34 cellular contexts compared by ENCODE assay signal in genomic region chr2:96236882-96237281, GRCh38.
"Had no signal": no experiment of that assay in that cellular context is flagged by ENCODE, and none has a peak within 500 bp of the region (broad histone marks: within the 10 kb centered on the region; RNA-seq: fewer than 3 reads in every experiment).

No MANE protein-coding gene starts in this region.

- H3K27me3 ChIP-seq: brain microvascular endothelial cell, MG63 had no signal

- H3K4me3 Mint-ChIP-seq: activated CD4-positive, alpha-beta T cell treated with anti-CD3 and anti-CD28 coated beads, Interleukin-2, amount 10 ng/mL, durations not matched to agents 24 days and 14 days; activated CD8-positive, alpha-beta T cell treated with anti-CD3 and anti-CD28 coated beads, Interleukin-2, amount 10 ng/mL, durations not matched to agents 7 days and 5 days; activated naive CD4-positive, alpha-beta T cell treated with anti-CD3 and anti-CD28 coated beads, Interleukin-2, amount 50 U/mL, for 24 hours; activated T-cell treated with anti-CD3 and anti-CD28 coated beads, Interleukin-2, amount 50 U/mL, for 24 hours had no signal

- H3K27ac Mint-ChIP-seq: activated CD4-positive, alpha-beta T cell treated with anti-CD3 and anti-CD28 coated beads, Interleukin-2, amount 10 ng/mL, durations not matched to agents 24 days and 14 days; activated CD8-positive, alpha-beta T cell treated with anti-CD3 and anti-CD28 coated beads, Interleukin-2, amount 10 ng/mL, durations not matched to agents 7 days and 5 days; activated naive CD4-positive, alpha-beta T cell treated with anti-CD3 and anti-CD28 coated beads, Interleukin-2, amount 50 U/mL, for 24 hours; activated T-cell treated with anti-CD3 and anti-CD28 coated beads, Interleukin-2, amount 50 U/mL, for 24 hours; activated T-helper 2 cell treated with anti-CD3 and anti-CD28 coated beads, Interferon-gamma antibody, Interleukin-2, Interleukin-4, amounts not matched to agents 10 μg/mL and 5 μg/mL and 100 μg/mL, durations not matched to agents 14 hours and 24 hours and 36 hours had no signal

- ATAC-seq: activated CD8-positive, alpha-beta T cell treated with anti-CD3 and anti-CD28 coated beads, Interleukin-2, amount 10 ng/mL, durations not matched to agents 7 days and 5 days; Right ventricle myocardium inferior; SK-N-SH treated with all-trans-retinoic acid at 6 μM for 48 hours had no signal

- H3K4me3 ChIP-seq: MG63, PC-9 had no signal

- H3K27ac ChIP-seq: brain microvascular endothelial cell, PC-9, RWPE1, WERI-Rb-1 had no signal

- H3K9me3 Mint-ChIP-seq: activated CD4-positive, alpha-beta T cell treated with anti-CD3 and anti-CD28 coated beads, Interleukin-2, amount 10 ng/mL, durations not matched to agents 24 days and 14 days; activated naive CD4-positive, alpha-beta T cell treated with anti-CD3 and anti-CD28 coated beads, Interleukin-2, amount 50 U/mL, for 24 hours; activated T-cell treated with anti-CD3 and anti-CD28 coated beads, Interleukin-2, amount 50 U/mL, for 24 hours; activated T-helper 2 cell treated with anti-CD3 and anti-CD28 coated beads, Interferon-gamma antibody, Interleukin-2, Interleukin-4, amounts not matched to agents 10 μg/mL and 5 μg/mL and 100 μg/mL, durations not matched to agents 14 hours and 24 hours and 36 hours had no signal

- H3K36me3 ChIP-seq: brain microvascular endothelial cell, MG63, WERI-Rb-1 had no signal

- H3K9me3 ChIP-seq: MG63 had no signal

- H3K36me3 Mint-ChIP-seq: activated naive CD4-positive, alpha-beta T cell treated with anti-CD3 and anti-CD28 coated beads, Interleukin-2, amount 50 U/mL, for 24 hours had no signal

- DNase-seq: activated CD4-positive, alpha-beta T cell treated with anti-CD3 and anti-CD28 coated beads, Interleukin-2, amount 10 ng/mL, durations not matched to agents 24 days and 14 days; activated CD4-positive, alpha-beta T cell treated with anti-CD3 and anti-CD28 coated beads, Interleukin-2, amount 50 U/mL, for 48 hours; activated CD4-positive, CD25-positive, alpha-beta regulatory T cell; activated CD8-positive, alpha-beta T cell treated with anti-CD3 and anti-CD28 coated beads, Interleukin-2, amount 10 ng/mL, durations not matched to agents 7 days and 5 days; activated gamma-delta T cell; activated naive CD4-positive, alpha-beta T cell treated with Interleukin-2 at 50 U/mL for 16 hours; activated T-cell treated with anti-CD3 and anti-CD28 coated beads, Interleukin-2, amount 50 U/mL, for 24 hours; aorta; brain microvascular endothelial cell; central memory CD4-positive, alpha-beta T cell; IMR-90; Karpas-422; KBM-7; MG63; NCI-H1048; NCI-H1105 treated with DMSO at 0.1 percent for 48 hours; NCI-H1436 treated with DMSO at 0.1 percent for 48 hours; NCI-H1694 treated with DMSO at 0.1 percent for 48 hours; NCI-H2029; NCI-H510A; NCI-H526; NCI-H748 treated with DMSO at 0.1 percent for 48 hours; NK-92 treated with Interleukin-12 subunit alpha and Interleukin-12 subunit beta, amount 100 ng/mL, for 24 hours; PC-9; SIG-M5; T-helper 1 cell; T-helper 2 cell; T-helper 9 cell; WERI-Rb-1 had no signal

- H3K27me3 Mint-ChIP-seq: activated CD4-positive, alpha-beta T cell treated with anti-CD3 and anti-CD28 coated beads, Interleukin-2, amount 10 ng/mL, durations not matched to agents 24 days and 14 days; activated naive CD4-positive, alpha-beta T cell treated with anti-CD3 and anti-CD28 coated beads, Interleukin-2, amount 50 U/mL, for 24 hours; activated T-cell treated with anti-CD3 and anti-CD28 coated beads, Interleukin-2, amount 50 U/mL, for 24 hours had no signal
